Comparison of ENCODE assay signal across 1 cellular context in genomic region chr22:17774206-17774927, GRCh38.
TF ChIP-seq lines count a peak whose summit lies in the region.

BID (minus strand) TSS chr22:17774469; CDS start chr22:17750116, 24,353 bp downstream.

TF ChIP-seq in K562, 482 proteins besides CTCF, POLR2A, EP300 and RAD21 (continued from another document):
- TF ChIP-seq ZBTB49 (CRISPR knock-in tag; IDR thresholded peaks at IDR 0.05; ENCODE audit: borderline replicate concordance) (no peak), ZNF12 (CRISPR knock-in tag; IDR thresholded peaks at IDR 0.05) (no peak), ZNF263 (CRISPR knock-in tag; IDR thresholded peaks at IDR 0.05; ENCODE audit: borderline replicate concordance) (no peak), ZNF668 (CRISPR knock-in tag; IDR thresholded peaks at IDR 0.05) (no peak), DIDO1 (tag; IDR thresholded peaks at IDR 0.05; ENCODE audit: low read depth) (no peak), HDAC1 (IDR thresholded peaks at IDR 0.05) (no peak), NRF1 (conservative IDR thresholded peaks at IDR 0.05 in 1 of 2, IDR thresholded peaks at IDR 0.05 in 1 of 2) (peak; percentile 62 to 68; a peak in 3 of 4 replicates), SRSF1 (IDR thresholded peaks at IDR 0.05; ENCODE audit: low read depth, low read length) (no peak), ZNF696 (CRISPR knock-in tag; conservative IDR thresholded peaks at IDR 0.05) (no peak), MAFF (IDR thresholded peaks at IDR 0.05; ENCODE audit: low read length) (no peak)
